8 cellular contexts compared by ENCODE assay signal in the genomic region with DNA sequence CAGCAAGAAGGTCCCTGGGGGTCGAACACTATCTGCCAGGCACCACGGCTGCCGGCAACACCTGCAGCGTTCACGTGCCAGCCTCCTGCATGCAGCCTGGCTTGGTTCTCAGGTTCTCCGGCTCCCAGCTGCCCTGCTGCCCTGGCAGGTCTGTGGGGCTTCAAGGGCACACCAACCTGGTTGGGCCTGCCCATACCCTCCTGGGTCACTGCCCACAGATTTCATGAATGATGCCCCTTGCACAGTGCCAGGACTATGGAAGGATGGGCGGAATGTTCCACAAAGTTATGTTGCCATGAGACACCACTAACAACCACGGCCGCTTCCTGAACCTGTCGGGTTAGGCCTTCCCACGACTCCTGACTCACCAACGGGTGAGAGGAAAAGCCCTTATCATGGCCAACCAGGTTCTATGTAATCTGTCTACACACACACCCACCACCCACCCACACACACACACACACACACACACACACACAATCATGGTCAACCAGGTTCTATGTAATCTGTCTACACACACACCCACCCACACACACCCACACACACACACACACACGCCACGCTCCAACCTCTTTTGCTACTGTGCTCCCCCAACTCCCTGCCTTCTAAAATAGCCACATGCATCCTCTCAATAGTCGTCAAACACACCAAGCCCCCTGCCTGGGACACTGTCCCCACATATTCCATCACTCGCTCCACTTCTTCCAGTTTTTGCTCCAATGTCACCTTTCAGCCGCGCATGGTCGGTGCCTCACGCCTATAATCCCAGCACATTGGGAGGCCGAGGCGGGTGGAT. TPM values are rescaled to one million over a fixed set of nuclear protein-coding genes. Genes with fewer than 3 reads are reported as not detected.
A peak's percentile ranks its signal among the peaks of the same experiment; 100 is the strongest.
DNase-seq lines count a peak whose midpoint lies in the region; ATAC-seq lines count a peak whose summit lies in the region.

No MANE protein-coding gene starts in this region.

- H3K27ac ChIP-seq in rectal smooth muscle tissue (ENCODE audit: low read depth, low read length): peak overlapping the region; percentile 90

- DNase-seq in H4 (ENCODE audit: low spot score) (peak; percentile 46), RPMI8226 (peak; percentile 29), C1 segment of cervical spinal cord (lab: John Stamatoyannopoulos, UW) (no peak), Ammon's horn (ENCODE audit: low spot score) (no peak)

- H3K4me3 ChIP-seq in rectal smooth muscle tissue (ENCODE audit: low read length): peak overlapping the region; percentile 6

- peaks cover 75% of the 10 kb centered on the region for H3K4me1 ChIP-seq in rectal smooth muscle tissue (ENCODE audit: control insufficient read depth, insufficient read depth, low read length)

- no peak overlapping the region for H3K9ac ChIP-seq in rectal smooth muscle tissue (ENCODE audit: low read length)

- no peaks in the 10 kb centered on the region for H3K27me3 ChIP-seq in rectal smooth muscle tissue (ENCODE audit: control insufficient read depth, insufficient read depth, low read length)

- ATAC-seq in esophagus mucosa (peak; percentile 85), GM21367 (IDR thresholded peaks at IDR 0.05; ENCODE audit: unreplicated experiment) (no peak), GM19467 (IDR thresholded peaks at IDR 0.05; ENCODE audit: unreplicated experiment) (no peak)

- no peaks in the 10 kb centered on the region for H3K36me3 ChIP-seq in rectal smooth muscle tissue (ENCODE audit: control insufficient read depth, insufficient read depth, low read length)

RNA-seq across cellular contexts. Expression of a gene that starts 32.2 kb away (rescaled TPM):
- total RNA-seq in H4 (2014; rRNA removed; shearing (Covaris generic)): 7.9 and 8.9 TPM in 2 replicates
- total RNA-seq in esophagus mucosa: 91.0 TPM

Comparison
In these comparisons a context has a peak if more than half of its experiments do, and no peak if none do; other contexts are left out.
1. DNase-seq: peak in H4 (single experiment) and RPMI8226 (single experiment); none in C1 segment of cervical spinal cord (0 of 14) and Ammon's horn (single experiment).